ENCODE assay signal across 8 cellular contexts in genomic region chr7:35072950-35073827, GRCh38. TPM values are rescaled to one million over a fixed set of nuclear protein-coding genes. Genes with fewer than 3 reads are reported as not detected.
DNase-seq lines count a peak whose midpoint lies in the region; ATAC-seq, FAIRE-seq and TF ChIP-seq lines count a peak whose summit lies in the region.
"Not testable (repeated sequence)": the region's sequence is repeated elsewhere in the genome, so short reads cannot be mapped to it uniquely, and the experiment has no call there.

No MANE protein-coding gene starts in this region.

- H3K9me3 ChIP-seq in A549; Panc1 (ENCODE audit: control insufficient read depth, insufficient read depth, low read depth, low read length); adrenal gland (replicated peaks in 1 of 3): not testable (repeated sequence)

- CTCF ChIA-PET in A549 (lab: Yijun Ruan, JAX): interaction anchor here (0.6 kb wide), 1 partner anchor 831 kb away, joined by 3 read pairs; no protein-coding TSS in a partner anchor
- CTCF ChIA-PET in Panc1 (lab: Charles Lee): not testable (repeated sequence)

- ATAC-seq in A549 (peak; percentile 75 to 84; a peak in 5 of 6 replicates), HG02981 (IDR thresholded peaks at IDR 0.05; ENCODE audit: unreplicated experiment) (peak; percentile 72), Panc1 (peak; percentile 69)

- peak in 1 of 2 experiments; percentile 26 for DNase-seq in A549 (ENCODE audit: low read depth in 1 of 2, low spot score in 1 of 2)
- peak; percentile 4 to 62 (median 22) for DNase-seq in NCI-H1417 (lab: John Stamatoyannopoulos, UW)
- DNase-seq in Panc1 (ENCODE audit: low read depth, low spot score): peak; percentile 4
- DNase-seq in adrenal gland: peak in 4 of 7 donors; percentile 19 to 51 (median 31)
- peak; percentile 51 for DNase-seq in fibroblast of villous mesenchyme (ENCODE audit: low read depth)
- peak; percentile 1 for DNase-seq in midbrain (lab: John Stamatoyannopoulos, UW)

- not testable (repeated sequence) for H3K4me1 ChIP-seq in A549; Panc1 (ENCODE audit: control insufficient read depth, insufficient read depth, low read length); adrenal gland (replicated peaks in 1 of 2)

- 0 out of 3 replicates have a peak overlapping the region, but pooled peaks have one; percentile 19 for H3K4me3 ChIP-seq in A549
- H3K4me3 ChIP-seq in Panc1 (ENCODE audit: low read depth in 2 of 2, low read length in 2 of 2): 0 out of 4 replicates have a peak overlapping the region, but pooled peaks of 1 of the 2 experiments have one; percentile 14
- not testable (repeated sequence) for H3K4me3 ChIP-seq in adrenal gland; fibroblast of villous mesenchyme (ENCODE audit: low read depth, low read length)

- POLR2A ChIA-PET in A549 (lab: Yijun Ruan, JAX); Panc1 (lab: Charles Lee): not testable (repeated sequence)

- peak overlapping the region; percentile 75 for H3K4me2 ChIP-seq in A549

- TF ChIP-seq EP300 in A549 (IDR thresholded peaks at IDR 0.05): not testable (repeated sequence)

- H3K36me3 ChIP-seq in Panc1 (ENCODE audit: control insufficient read depth, insufficient read depth, low read length); adrenal gland (replicated peaks in 1 of 2): not testable (repeated sequence)

- not testable (repeated sequence) for TF ChIP-seq POLR2A in A549 (IDR thresholded peaks at IDR 0.05; ENCODE audit: low read length); adrenal gland (IDR thresholded peaks at IDR 0.05)

- BruUV-seq in Panc1 (replicated peaks; lab: Mats Ljungman, UMichigan): not testable (repeated sequence)

- not testable (repeated sequence) for FAIRE-seq in A549 (lab: Jason Lieb, UNC)

- peak; percentile 47 for TF ChIP-seq CTCF in A549 (IDR thresholded peaks at IDR 0.05)
- 0 out of 3 replicates have a peak, but pooled peaks have one; percentile 5 for TF ChIP-seq CTCF in GM12872 (IDR thresholded peaks at IDR 0.05; ENCODE audit: insufficient read depth, low read depth, low read length)
- peak; percentile 59 for TF ChIP-seq CTCF in Panc1 (IDR thresholded peaks at IDR 0.05)
- peak in 4 of 6 experiments; percentile 29 to 35 (median 34) for TF ChIP-seq CTCF in adrenal gland (IDR thresholded peaks at IDR 0.05)
- TF ChIP-seq CTCF in fibroblast of villous mesenchyme (IDR thresholded peaks at IDR 0.05; ENCODE audit: insufficient read depth, low read depth, low read length): peak; percentile 25

- not testable (repeated sequence) for H3K27ac ChIP-seq in A549; Panc1 (ENCODE audit: low read length); adrenal gland

- 10% methylated on average over 14 of the region's 14 CpGs for WGBS in A549 (ENCODE audit: missing lambda C conversion rate)
- WGBS in adrenal gland, 4 donors: 27 to 33% (median 31%) methylated on average over 14 of the region's 14 CpGs

- TF ChIP-seq RAD21 in A549 (conservative IDR thresholded peaks at IDR 0.05 in 1 of 2, IDR thresholded peaks at IDR 0.05 in 1 of 2): peak; percentile 53 to 60; a peak in 4 of 5 replicates

- H3K27me3 ChIP-seq in Panc1 (ENCODE audit: control insufficient read depth, insufficient read depth, low read length); adrenal gland: not testable (repeated sequence)

- in situ Hi-C loops in Panc1 (cut with HindIII; ENCODE audit: low pct_unique_long_range_greater_than_20kb, low sequenced_read_pairs): not testable (repeated sequence)

- intact Hi-C loops in Panc1 (cut with micrococcal nuclease; ENCODE audit: unreplicated experiment): loop anchor here (5.0 to 10.0 kb wide), 2 partner anchors 112 to 464 kb away; no protein-coding TSS in a partner anchor
- intact Hi-C loops in adrenal gland (cut with DNase I): not testable (repeated sequence)

TF ChIP-seq in A549, 52 proteins besides CTCF, POLR2A, EP300 and RAD21:
- TF ChIP-seq SMC3 (IDR thresholded peaks at IDR 0.05) (peak; percentile 41; the same call in 2 of the 3 replicates), CEBPB (IDR thresholded peaks at IDR 0.05) (peak; percentile 44 to 50; a peak in 3 of 4 replicates), MAFK (IDR thresholded peaks at IDR 0.05; ENCODE audit: partially characterized antibody) (peak; percentile 3)

RNA-seq across cellular contexts. Expression of gene DPY19L1, which starts 35.9 kb away (rescaled TPM):
- polyA plus RNA-seq in A549 (2011; rRNA removed) (129 and 145 TPM in 2 replicates), A549 (2017; fragmentation: RNase III; extraction: RNeasy Plus Mini Kit Qiagen cat#74134 plus additional on column Dnase treatment) (47.5 to 53.6 TPM (median 52.0 TPM) in 3 replicates), adrenal gland (10 to 100 TPM in 1 of 3 donors, 1 to 10 TPM in 2; 4.9 to 25.8 (median 7.2) TPM)
- 17.3 and 20.8 TPM in 2 replicates for polyA plus RNA-seq in A549 (2012; cell fraction: cytosol; rRNA removed)
- polyA plus RNA-seq in A549 (2012; cell fraction: nucleus; rRNA removed): 14.4 and 21.9 TPM in 2 replicates
- polyA minus RNA-seq in A549 (2011; rRNA and poly(A)+ RNA removed): 50.2 and 51.8 TPM in 2 replicates
- total RNA-seq in Panc1 (2021; ENCODE audit: unreplicated experiment) (103 TPM), adrenal gland (100 to 1,000 TPM in 1 of 8 donors, 10 to 100 TPM in 7; 15.8 to 119 (median 26.7) TPM), fibroblast of villous mesenchyme (32.9 and 44.5 TPM in 2 replicates)
- polyA plus RNA-seq in Panc1 (2012; ENCODE audit: insufficient read length): 89.0 TPM

Comparison
In these comparisons a context has a peak if more than half of its experiments do, and no peak if none do; other contexts are left out.
1. CTCF ChIP-seq: peak in every context shown above with its lines; median percentile 59 in Panc1; 47 in A549; 34 in adrenal gland; 25 in fibroblast of villous mesenchyme; 5 in GM12872.